In genomic region chr6:24996145-24996836, GRCh38 we compare ENCODE assay signal across 14 cellular contexts.
A peak's percentile ranks its signal among the peaks of the same experiment; 100 is the strongest.
DNase-seq lines count a peak whose midpoint lies in the region; ATAC-seq lines count a peak whose summit lies in the region.
"Had no signal": no experiment of that assay in that cellular context is flagged by ENCODE, and none has a peak within 500 bp of the region (broad histone marks: within the 10 kb centered on the region; RNA-seq: fewer than 3 reads in every experiment).

No MANE protein-coding gene starts in this region.

- peak overlapping the region in 7 of 8 donors; percentile 27 to 74 (median 52) for H3K4me3 Mint-ChIP-seq in naive B cell
- H3K4me3 Mint-ChIP-seq: activated T-cell treated with anti-CD3 and anti-CD28 coated beads, Interleukin-2, amount 50 U/mL, for 4 hours; natural killer cell had no signal

- ATAC-seq in naive B cell (ENCODE audit: low read depth in 2 of 2) (peak; percentile 56 to 58), HG02870 (IDR thresholded peaks at IDR 0.05; ENCODE audit: unreplicated experiment) (no peak)

- H3K36me3 Mint-ChIP-seq in naive B cell = no peaks in the 10 kb centered on the region
- H3K36me3 Mint-ChIP-seq: natural killer cell had no signal

- DNase-seq in NCI-H1436 treated with DMSO at 0.1 percent for 48 hours (lab: John Stamatoyannopoulos, UW) = peak; percentile 14
- no peak for DNase-seq in NCI-H1436 (lab: John Stamatoyannopoulos, UW)
- DNase-seq in Jurkat, Clone E6-1 (ENCODE audit: low read depth, low spot score) = peak; percentile 20
- DNase-seq in UCSD-AML1 (lab: John Stamatoyannopoulos, UW; ENCODE audit: unreplicated experiment) = peak; percentile 49
- DNase-seq in naive B cell = no peak
- DNase-seq in NCI-H526 treated with DMSO at 0.1 percent for 48 hours (lab: John Stamatoyannopoulos, UW) = no peak
- no peak for DNase-seq in germinal center (ENCODE audit: low spot score)
- DNase-seq: activated T-cell treated with anti-CD3 and anti-CD28 coated beads, Interleukin-2, amount 50 U/mL, for 4 hours; central memory CD4-positive, alpha-beta T cell; DMS153; natural killer cell; NCI-H1092; stimulated activated CD8-positive, alpha-beta memory T cell treated with anti-CD3 and anti-CD28 coated beads, Interleukin-4, amount 100 ng/mL, for 48 hours had no signal

- peak overlapping the region; percentile 21 to 84 (median 71) for H3K27ac Mint-ChIP-seq in naive B cell

- no peaks in the 10 kb centered on the region for H3K27me3 Mint-ChIP-seq in naive B cell

- H3K4me3 ChIP-seq in Jurkat, Clone E6-1 (ENCODE audit: low read length) = no peak overlapping the region

- H3K4me1 Mint-ChIP-seq in naive B cell = peaks cover 55 to 79% (median 76%) of the 10 kb centered on the region in 3 donors

- peaks cover 0 to 3% (median 0%) of the 10 kb centered on the region in 7 donors for H3K9me3 Mint-ChIP-seq in naive B cell
- H3K9me3 Mint-ChIP-seq: activated T-cell treated with anti-CD3 and anti-CD28 coated beads, Interleukin-2, amount 50 U/mL, for 4 hours; natural killer cell had no signal

Comparison
In these comparisons a context has a peak if more than half of its experiments do, and no peak if none do; other contexts are left out.
1. DNase-seq: peak in NCI-H1436 treated with DMSO at 0.1 percent for 48 hours (single experiment), Jurkat, Clone E6-1 (single experiment) and UCSD-AML1 (single experiment); none in NCI-H1436 (single experiment), naive B cell (single experiment), NCI-H526 treated with DMSO at 0.1 percent for 48 hours (single experiment) and germinal center (single experiment).